ENCODE assay signal across 29 cellular contexts in genomic region chr22:48981671-48982070, GRCh38.
"Had no signal": no experiment of that assay in that cellular context is flagged by ENCODE, and none has a peak within 500 bp of the region (broad histone marks: within the 10 kb centered on the region; RNA-seq: fewer than 3 reads in every experiment).

No MANE protein-coding gene starts in this region.

- DNase-seq: activated CD4-positive, alpha-beta memory T cell treated with anti-CD3 and anti-CD28 coated beads, Interleukin-2, amount 10 ng/mL, durations not matched to agents 7 days and 5 days; activated CD4-positive, alpha-beta T cell treated with anti-CD3 and anti-CD28 coated beads for 36 hours; activated CD4-positive, alpha-beta T cell treated with anti-CD3 and anti-CD28 coated beads, Interleukin-2, amount 10 ng/mL, durations not matched to agents 24 days and 14 days; activated CD4-positive, alpha-beta T cell treated with anti-CD3 and anti-CD28 coated beads, Interleukin-2, amount 50 U/mL, for 4 hours; activated CD4-positive, CD25-positive, alpha-beta regulatory T cell; activated CD4-positive, CD25-positive, alpha-beta regulatory T cell treated with anti-CD3 and anti-CD28 coated beads, Interleukin-2, amount 50 U/mL, for 72 hours; activated CD8-positive, alpha-beta memory T cell treated with anti-CD3 and anti-CD28 coated beads, Interleukin-2, amount 50 U/mL, for 48 hours; activated effector memory CD4-positive, alpha-beta T cell treated with Interleukin-2 at 50 U/mL for 16 hours; activated gamma-delta T cell treated with Interleukin-2 at 50 U/mL for 16 hours; activated naive CD4-positive, alpha-beta T cell treated with anti-CD3 and anti-CD28 coated beads, Interleukin-2, amount 50 U/mL, for 16 hours; activated naive CD4-positive, alpha-beta T cell treated with Interleukin-2 at 50 U/mL for 16 hours; activated T-cell treated with anti-CD3 and anti-CD28 coated beads for 4 hours; activated T-cell treated with anti-CD3 and anti-CD28 coated beads, Interleukin-2, amount 50 U/mL, for 24 hours; activated T-cell treated with anti-CD3 and anti-CD28 coated beads, Interleukin-2, amount 50 U/mL, for 72 hours; amniotic stem cell; brain microvascular endothelial cell; effector memory CD4-positive, alpha-beta T cell; endodermal cell; foreskin keratinocyte; gastrocnemius medialis; glutamatergic neuron; heart left ventricle; T-helper 1 cell; T-helper 17 cell; T1000 had no signal

- H3K4me1 ChIP-seq: foreskin keratinocyte, gastrocnemius medialis, heart left ventricle had no signal

- H3K27ac ChIP-seq: brain microvascular endothelial cell, coronary artery, dorsolateral prefrontal cortex, foreskin keratinocyte, gastrocnemius medialis, heart left ventricle had no signal

- ATAC-seq: activated CD4-positive, alpha-beta T cell treated with anti-CD3 and anti-CD28 coated beads for 36 hours; activated T-cell treated with anti-CD3 and anti-CD28 coated beads, Interleukin-2, amount 50 U/mL, for 72 hours; activated T-helper 17 cell treated with anti-CD3 and anti-CD28 coated beads, Interleukin-2, amount 50 U/mL, for 72 hours; esophagus mucosa; foreskin keratinocyte; gastrocnemius medialis; heart left ventricle; T-helper 17 cell had no signal

- H3K36me3 ChIP-seq: brain microvascular endothelial cell, gastrocnemius medialis, heart left ventricle had no signal

- H3K27me3 ChIP-seq: brain microvascular endothelial cell, foreskin keratinocyte had no signal

- H3K9me3 ChIP-seq: gastrocnemius medialis had no signal

- H3K4me3 ChIP-seq: coronary artery, dorsolateral prefrontal cortex, gastrocnemius medialis, heart left ventricle had no signal
